1 cellular context compared by ENCODE assay signal in genomic region chr19:49631279-49631588, GRCh38.
TF ChIP-seq lines count a peak whose summit lies in the region.

No MANE protein-coding gene starts in this region.

TF ChIP-seq in K562, 482 proteins besides CTCF, POLR2A, EP300 and RAD21:
- TF ChIP-seq MED1 (CRISPR knock-in tag; IDR thresholded peaks at IDR 0.05; ENCODE audit: borderline replicate concordance) (no peak), SFPQ (IDR thresholded peaks at IDR 0.05; ENCODE audit: low read depth, low read length) (no peak), ZNF586 (CRISPR knock-in tag; conservative IDR thresholded peaks at IDR 0.05) (no peak), ZNF324 (CRISPR knock-in tag; IDR thresholded peaks at IDR 0.05) (no peak), COPS2 (conservative IDR thresholded peaks at IDR 0.05) (no peak), ZNF407 (IDR thresholded peaks at IDR 0.05; ENCODE audit: low read depth) (no peak), ZNF384 (IDR thresholded peaks at IDR 0.05; ENCODE audit: low read depth, low read length) (peak; percentile 45; the same call in 1 of the 2 replicates), TFAP4 (CRISPR knock-in tag; IDR thresholded peaks at IDR 0.05; ENCODE audit: borderline replicate concordance) (no peak), POLR2AphosphoS5 (IDR thresholded peaks at IDR 0.05; ENCODE audit: control insufficient read depth, insufficient read depth, low read depth, low read length) (no peak), KAT8 (IDR thresholded peaks at IDR 0.05; ENCODE audit: low read depth) (no peak), NFIX (CRISPR knock-in tag; IDR thresholded peaks at IDR 0.05; ENCODE audit: low read depth) (no peak), RFX7 (CRISPR knock-in tag; IDR thresholded peaks at IDR 0.05) (no peak), ZBTB12 (CRISPR knock-in tag; IDR thresholded peaks at IDR 0.05) (no peak), NCOR1 (IDR thresholded peaks at IDR 0.05) (no peak), ZFPM2 (CRISPR knock-in tag; IDR thresholded peaks at IDR 0.05) (no peak), ELF1 (tag; IDR thresholded peaks at IDR 0.05) (peak; percentile 39; the same call in 1 of the 2 replicates), RBFOX2 (IDR thresholded peaks at IDR 0.05; ENCODE audit: low read depth, low read length) (no peak), ZNF224 (CRISPR knock-in tag; IDR thresholded peaks at IDR 0.05) (no peak), POLR2G (IDR thresholded peaks at IDR 0.05; ENCODE audit: low read depth, low read length) (0 out of 2 replicates have a peak, but pooled peaks have one; percentile 20), SRSF3 (IDR thresholded peaks at IDR 0.05; ENCODE audit: insufficient read depth, low read length) (no peak), ZNF184 (CRISPR knock-in tag; IDR thresholded peaks at IDR 0.05) (no peak), ZNF785 (CRISPR knock-in tag; IDR thresholded peaks at IDR 0.05) (no peak), HNRNPLL (IDR thresholded peaks at IDR 0.05; ENCODE audit: low read depth, low read length, poor library complexity, severe bottlenecking) (no peak), CLOCK (CRISPR knock-in tag; IDR thresholded peaks at IDR 0.05; ENCODE audit: borderline replicate concordance) (no peak), SREBF2 (CRISPR knock-in tag; IDR thresholded peaks at IDR 0.05) (no peak), EZH2 (IDR thresholded peaks at IDR 0.05; ENCODE audit: borderline replicate concordance, low read depth, low read length) (no peak)
